ENCODE assay signal across 17 cellular contexts in the genomic region with DNA sequence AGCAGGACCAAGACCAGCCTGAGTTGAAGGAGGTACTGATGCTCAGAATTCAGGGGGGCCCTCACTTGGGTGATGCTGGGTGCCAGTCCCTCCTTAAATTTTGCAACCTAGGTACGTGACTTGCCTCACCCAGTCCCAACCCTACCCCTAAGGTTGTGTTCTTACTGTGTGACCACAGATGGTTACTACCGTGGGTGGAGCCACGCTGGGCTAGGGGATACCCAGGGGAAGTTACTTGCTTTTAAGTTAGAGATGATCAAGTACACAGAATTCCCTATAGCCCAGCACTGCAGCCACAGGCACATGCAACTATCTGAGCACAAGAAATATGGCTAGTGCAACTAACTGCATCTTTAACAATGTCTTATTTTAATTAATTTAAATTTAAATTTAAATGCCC. TPM values are rescaled to one million over a fixed set of nuclear protein-coding genes. Genes with fewer than 3 reads are reported as not detected.
A peak's percentile ranks its signal among the peaks of the same experiment; 100 is the strongest.
DNase-seq lines count a peak whose midpoint lies in the region; ATAC-seq and TF ChIP-seq lines count a peak whose summit lies in the region.
"Had no signal": no experiment of that assay in that cellular context is flagged by ENCODE, and none has a peak within 500 bp of the region (broad histone marks: within the 10 kb centered on the region; RNA-seq: fewer than 3 reads in every experiment).

No MANE protein-coding gene starts in this region.

- no peaks in the 10 kb centered on the region for H3K9me3 Mint-ChIP-seq in activated naive CD4-positive, alpha-beta T cell treated with anti-CD3 and anti-CD28 coated beads for 36 hours
- H3K9me3 Mint-ChIP-seq in activated naive CD4-positive, alpha-beta T cell treated with anti-CD3 and anti-CD28 coated beads, Interleukin-2, amount 10 ng/mL, durations not matched to agents 7 days and 5 days = no peaks in the 10 kb centered on the region
- no peaks in the 10 kb centered on the region for H3K9me3 Mint-ChIP-seq in stimulated activated effector memory CD8-positive, alpha-beta T cell treated with anti-CD3 and anti-CD28 coated beads, Interleukin-12 subunit alpha, Interleukin-12 subunit beta, amount 100 ng/mL, for 72 hours
- H3K9me3 Mint-ChIP-seq: activated T-helper 2 cell treated with anti-CD3 and anti-CD28 coated beads, Interferon-gamma antibody, Interleukin-2, Interleukin-4, amounts not matched to agents 10 μg/mL and 5 μg/mL and 100 μg/mL, durations not matched to agents 14 hours and 24 hours and 36 hours had no signal

- H3K36me3 Mint-ChIP-seq in activated naive CD4-positive, alpha-beta T cell treated with anti-CD3 and anti-CD28 coated beads for 36 hours (ENCODE audit: low read depth) = no peaks in the 10 kb centered on the region
- no peaks in the 10 kb centered on the region for H3K36me3 Mint-ChIP-seq in activated naive CD4-positive, alpha-beta T cell treated with anti-CD3 and anti-CD28 coated beads, Interleukin-2, amount 10 ng/mL, durations not matched to agents 7 days and 5 days
- no peaks in the 10 kb centered on the region for H3K36me3 Mint-ChIP-seq in stimulated activated effector memory CD8-positive, alpha-beta T cell treated with anti-CD3 and anti-CD28 coated beads, Interleukin-12 subunit alpha, Interleukin-12 subunit beta, amount 100 ng/mL, for 72 hours

- CTCF ChIA-PET in activated naive CD4-positive, alpha-beta T cell treated with anti-CD3 and anti-CD28 coated beads for 36 hours (lab: Charles Lee) = no interaction called here
- CTCF ChIA-PET in activated naive CD4-positive, alpha-beta T cell treated with anti-CD3 and anti-CD28 coated beads, Interleukin-2, amount 10 ng/mL, durations not matched to agents 7 days and 5 days (lab: Charles Lee) = no interaction called here

- 86 to 91% methylated on average over 3 of the region's 3 CpGs for WGBS in body of pancreas, 2 donors

- H3K27ac ChIP-seq in body of pancreas = no peak overlapping the region
- H3K27ac ChIP-seq: dorsolateral prefrontal cortex, Peyer's patch, tibial nerve, WERI-Rb-1 had no signal

- H3K4me1 ChIP-seq in body of pancreas = no peaks in the 10 kb centered on the region
- H3K4me1 ChIP-seq: Peyer's patch, tibial nerve had no signal

- no peak overlapping the region for H3K4me3 ChIP-seq in body of pancreas
- H3K4me3 ChIP-seq: dorsolateral prefrontal cortex, Peyer's patch, tibial nerve had no signal

- intact Hi-C loops in activated naive CD4-positive, alpha-beta T cell treated with anti-CD3 and anti-CD28 coated beads for 36 hours (cut with micrococcal nuclease) = no loop called here
- intact Hi-C loops in body of pancreas (cut with DNase I) = no loop called here

- H3K27me3 Mint-ChIP-seq in activated naive CD4-positive, alpha-beta T cell treated with anti-CD3 and anti-CD28 coated beads for 36 hours (ENCODE audit: low read depth) = no peaks in the 10 kb centered on the region
- H3K27me3 Mint-ChIP-seq in activated naive CD4-positive, alpha-beta T cell treated with anti-CD3 and anti-CD28 coated beads, Interleukin-2, amount 10 ng/mL, durations not matched to agents 7 days and 5 days = peaks cover 13% of the 10 kb centered on the region

- H3K4me3 Mint-ChIP-seq in activated naive CD4-positive, alpha-beta T cell treated with anti-CD3 and anti-CD28 coated beads for 36 hours = no peak overlapping the region
- no peak overlapping the region for H3K4me3 Mint-ChIP-seq in activated naive CD4-positive, alpha-beta T cell treated with anti-CD3 and anti-CD28 coated beads, Interleukin-2, amount 10 ng/mL, durations not matched to agents 7 days and 5 days
- H3K4me3 Mint-ChIP-seq in stimulated activated effector memory CD8-positive, alpha-beta T cell treated with anti-CD3 and anti-CD28 coated beads, Interleukin-12 subunit alpha, Interleukin-12 subunit beta, amount 100 ng/mL, for 72 hours = no peak overlapping the region

- no peaks in the 10 kb centered on the region for H3K4me1 Mint-ChIP-seq in activated naive CD4-positive, alpha-beta T cell treated with anti-CD3 and anti-CD28 coated beads for 36 hours (ENCODE audit: low read depth)
- no peaks in the 10 kb centered on the region for H3K4me1 Mint-ChIP-seq in activated naive CD4-positive, alpha-beta T cell treated with anti-CD3 and anti-CD28 coated beads, Interleukin-2, amount 10 ng/mL, durations not matched to agents 7 days and 5 days
- no peaks in the 10 kb centered on the region for H3K4me1 Mint-ChIP-seq in stimulated activated effector memory CD8-positive, alpha-beta T cell treated with anti-CD3 and anti-CD28 coated beads, Interleukin-12 subunit alpha, Interleukin-12 subunit beta, amount 100 ng/mL, for 72 hours

- no peaks in the 10 kb centered on the region for H3K36me3 ChIP-seq in body of pancreas (replicated peaks in 1 of 2; ENCODE audit: insufficient read depth in 1 of 2, low read depth in 2 of 2)
- H3K36me3 ChIP-seq: Peyer's patch, tibial nerve, WERI-Rb-1 had no signal

- TF ChIP-seq CTCF in body of pancreas (IDR thresholded peaks at IDR 0.05) = no peak

- H3K27me3 ChIP-seq in body of pancreas = no peaks in the 10 kb centered on the region
- H3K27me3 ChIP-seq: dorsolateral prefrontal cortex, Peyer's patch, tibial nerve had no signal

- H3K27ac Mint-ChIP-seq in activated naive CD4-positive, alpha-beta T cell treated with anti-CD3 and anti-CD28 coated beads for 36 hours = no peak overlapping the region
- H3K27ac Mint-ChIP-seq in activated naive CD4-positive, alpha-beta T cell treated with anti-CD3 and anti-CD28 coated beads, Interleukin-2, amount 10 ng/mL, durations not matched to agents 7 days and 5 days = no peak overlapping the region
- H3K27ac Mint-ChIP-seq in stimulated activated effector memory CD8-positive, alpha-beta T cell treated with anti-CD3 and anti-CD28 coated beads, Interleukin-12 subunit alpha, Interleukin-12 subunit beta, amount 100 ng/mL, for 72 hours = no peak overlapping the region
- H3K27ac Mint-ChIP-seq: activated T-helper 2 cell treated with anti-CD3 and anti-CD28 coated beads, Interferon-gamma antibody, Interleukin-2, Interleukin-4, amounts not matched to agents 10 μg/mL and 5 μg/mL and 100 μg/mL, durations not matched to agents 14 hours and 24 hours and 36 hours had no signal

- TF ChIP-seq POLR2A in body of pancreas (IDR thresholded peaks at IDR 0.05) = no peak

- no peaks in the 10 kb centered on the region for H3K9me3 ChIP-seq in body of pancreas
- H3K9me3 ChIP-seq: Peyer's patch, tibial nerve had no signal

- ATAC-seq in GM21381 (IDR thresholded peaks at IDR 0.05; ENCODE audit: unreplicated experiment) = peak; percentile 69
- peak; percentile 77 for ATAC-seq in HG02973 (IDR thresholded peaks at IDR 0.05; ENCODE audit: unreplicated experiment)
- ATAC-seq in stimulated activated effector memory CD8-positive, alpha-beta T cell treated with anti-CD3 and anti-CD28 coated beads, Interleukin-12 subunit alpha, Interleukin-12 subunit beta, amount 100 ng/mL, for 72 hours = peak; percentile 95
- no peak for ATAC-seq in GM21528 (IDR thresholded peaks at IDR 0.05; ENCODE audit: low FRiP score, unreplicated experiment)
- no peak for ATAC-seq in body of pancreas
- ATAC-seq: left ventricle myocardium superior had no signal

- peak; percentile 17 for DNase-seq in activated naive CD4-positive, alpha-beta T cell treated with anti-CD3 and anti-CD28 coated beads for 36 hours
- DNase-seq in activated naive CD4-positive, alpha-beta T cell treated with anti-CD3 and anti-CD28 coated beads, Interleukin-2, amount 10 ng/mL, durations not matched to agents 7 days and 5 days = no peak
- DNase-seq in stimulated activated effector memory CD8-positive, alpha-beta T cell treated with anti-CD3 and anti-CD28 coated beads, Interleukin-12 subunit alpha, Interleukin-12 subunit beta, amount 100 ng/mL, for 72 hours (ENCODE audit: low spot score in 2 of 2) = no peak
- DNase-seq in A172 (ENCODE audit: low spot score) (no peak), body of pancreas (no peak)
- DNase-seq: dorsolateral prefrontal cortex, hippocampal formation, left ventricle myocardium superior, NCI-H1694 treated with DMSO at 0.1 percent for 48 hours, NCI-H524, Peyer's patch, WERI-Rb-1 had no signal

RNA-seq across cellular contexts. Expression of a gene that starts 32.9 kb away (rescaled TPM):
- total RNA-seq in activated naive CD4-positive, alpha-beta T cell treated with anti-CD3 and anti-CD28 coated beads for 36 hours = not detected
- total RNA-seq in A172 (2014; rRNA removed; shearing (Covaris generic)) = 0.43 and 1.2 TPM in 2 replicates
- total RNA-seq in body of pancreas = 1 to 10 TPM in 1 of 2 donors, not detected in 1; 3.9 TPM
- total RNA-seq: activated T-helper 2 cell treated with anti-CD3 and anti-CD28 coated beads, Interferon-gamma antibody, Interleukin-2, Interleukin-4, amounts not matched to agents 10 μg/mL and 5 μg/mL and 100 μg/mL, durations not matched to agents 14 hours and 24 hours and 36 hours; left ventricle myocardium superior; Peyer's patch had no signal

Comparison
In these comparisons a context has a peak if more than half of its experiments do, and no peak if none do; other contexts are left out.
1. ATAC-seq: peak in GM21381 (single experiment), HG02973 (single experiment) and stimulated activated effector memory CD8-positive, alpha-beta T cell treated with anti-CD3 and anti-CD28 coated beads, Interleukin-12 subunit alpha, Interleukin-12 subunit beta, amount 100 ng/mL, for 72 hours (single experiment); none in GM21528 (single experiment) and body of pancreas (single experiment).